8 cellular contexts compared by ENCODE assay signal in the genomic region with DNA sequence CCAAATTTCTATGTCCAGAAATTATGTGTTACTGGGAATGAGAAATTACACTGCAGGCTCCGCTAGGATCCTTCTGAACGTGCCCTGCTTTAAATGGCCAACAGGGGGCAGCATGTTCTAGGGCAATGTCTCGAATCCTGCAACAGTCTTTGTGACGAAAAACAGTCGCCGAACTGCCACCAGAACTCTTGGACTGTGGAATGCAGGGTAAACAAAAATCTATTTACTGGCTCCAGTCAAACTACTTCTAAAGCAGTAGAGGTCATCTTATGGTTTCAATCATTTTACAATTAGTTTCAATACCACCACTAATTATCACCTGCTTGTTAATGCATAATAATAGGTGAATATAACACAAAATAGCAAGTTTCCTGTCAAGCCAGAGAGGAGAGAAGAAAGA. TPM values are rescaled to one million over a fixed set of nuclear protein-coding genes. Genes with fewer than 3 reads are reported as not detected.
DNase-seq lines count a peak whose midpoint lies in the region; ATAC-seq and TF ChIP-seq lines count a peak whose summit lies in the region.

No MANE protein-coding gene starts in this region.

- H3K36me3 ChIP-seq in WERI-Rb-1: no peaks in the 10 kb centered on the region
- H3K36me3 ChIP-seq in breast epithelium: no peaks in the 10 kb centered on the region

- H3K4me3 ChIP-seq in WERI-Rb-1 (ENCODE audit: low read depth, low read length): peak overlapping the region; percentile 26
- H3K4me3 ChIP-seq in breast epithelium: no peak overlapping the region

- DNase-seq in NCI-H510A treated with DMSO at 0.1 percent for 48 hours (lab: John Stamatoyannopoulos, UW) (peak; percentile 92), NCI-H510A (lab: John Stamatoyannopoulos, UW) (no peak), NCI-H2171 (lab: John Stamatoyannopoulos, UW) (peak; percentile 48), WERI-Rb-1 (peak; percentile 78), breast epithelium (ENCODE audit: low spot score in 2 of 2) (peak; percentile 73 to 79), iris pigment epithelial cell (ENCODE audit: low read depth) (peak; percentile 59)
- DNase-seq in stimulated activated CD4-positive, alpha-beta T cell treated with anti-CD3 and anti-CD28 coated beads, Interleukin-12 subunit alpha, Interleukin-12 subunit beta, amount 100 ng/mL, for 4 hours: peak; percentile 70

- H3K27me3 ChIP-seq in WERI-Rb-1 (ENCODE audit: insufficient read depth, low read depth, severe bottlenecking) (no peaks in the 10 kb centered on the region), breast epithelium (no peaks in the 10 kb centered on the region)

- H3K27ac ChIP-seq in WERI-Rb-1 (no peak overlapping the region), breast epithelium (no peak overlapping the region)

- TF ChIP-seq CTCF in WERI-Rb-1 (IDR thresholded peaks at IDR 0.05; ENCODE audit: low read depth, low read length) (peak; percentile 76), breast epithelium (IDR thresholded peaks at IDR 0.05) (peak; percentile 53 to 80 (median 71))

- peak; percentile 86 for ATAC-seq in HG03066 (IDR thresholded peaks at IDR 0.05; ENCODE audit: low read depth, unreplicated experiment)

- intact Hi-C loops in breast epithelium (cut with DNase I; ENCODE audit: low total_unique reads): loop anchor here (5.0 to 10.0 kb wide), 2 partner anchors 114 to 266 kb away; a partner anchor contains a TSS

- H3K4me1 ChIP-seq in breast epithelium: no peaks in the 10 kb centered on the region

- H3K9me3 ChIP-seq in WERI-Rb-1 (ENCODE audit: severe bottlenecking) (no peaks in the 10 kb centered on the region), breast epithelium (no peaks in the 10 kb centered on the region)

- TF ChIP-seq POLR2A in breast epithelium (IDR thresholded peaks at IDR 0.05): no peak

RNA-seq across cellular contexts. Expression of a gene that starts 9.8 kb away (rescaled TPM):
- 10 to 100 TPM; 27.2 to 44.5 (median 38.0) TPM for total RNA-seq in breast epithelium

RNA-seq across cellular contexts. Expression of a gene that starts 59.0 kb away (rescaled TPM):
- total RNA-seq in breast epithelium: 10 to 100 TPM; 12.5 to 33.2 (median 21.3) TPM
